ENCODE assay signal across 25 cellular contexts in genomic region chr7:149397470-149397869, GRCh38.
DNase-seq lines count a peak whose midpoint lies in the region; ATAC-seq and TF ChIP-seq lines count a peak whose summit lies in the region.
"Had no signal": no experiment of that assay in that cellular context is flagged by ENCODE, and none has a peak within 500 bp of the region (broad histone marks: within the 10 kb centered on the region; RNA-seq: fewer than 3 reads in every experiment).

No MANE protein-coding gene starts in this region.

- no peak for TF ChIP-seq CTCF in endothelial cell (IDR thresholded peaks at IDR 0.05; ENCODE audit: unreplicated experiment)
- TF ChIP-seq CTCF in nephron progenitor cell (IDR thresholded peaks at IDR 0.05), result no peak

- H3K9me3 Mint-ChIP-seq in endothelial cell (ENCODE audit: unreplicated experiment) (no peaks in the 10 kb centered on the region), nephron progenitor cell (peaks cover 11% of the 10 kb centered on the region)
- H3K9me3 Mint-ChIP-seq: CD4-positive, alpha-beta T cell had no signal

- H2BK15ac ChIP-seq in neuronal stem cell (ENCODE audit: low read length), result no peak overlapping the region

- no peak overlapping the region for H2BK5ac ChIP-seq in neuronal stem cell (ENCODE audit: low read length)

- H3K36me3 ChIP-seq in neuronal stem cell (replicated peaks in 1 of 2; ENCODE audit: control insufficient read depth in 2 of 2, insufficient read depth in 2 of 2, low read length in 2 of 2), result no peaks in the 10 kb centered on the region
- H3K36me3 ChIP-seq: BLaER1 treated with 17β-estradiol and CSF1 and Interleukin-3, amounts not matched to agents 10 nM and 100 nM had no signal

- H3K36me3 Mint-ChIP-seq in endothelial cell (ENCODE audit: low read depth, unreplicated experiment) (peaks cover 3% of the 10 kb centered on the region), nephron progenitor cell (ENCODE audit: low read depth) (no peaks in the 10 kb centered on the region)
- H3K36me3 Mint-ChIP-seq: CD8-positive, alpha-beta T cell had no signal

- peak overlapping the region; percentile 28 for H2AFZ ChIP-seq in neuronal stem cell (ENCODE audit: low read length)

- H3K4ac ChIP-seq in neuronal stem cell (ENCODE audit: low read length), result no peak overlapping the region

- H2AK5ac ChIP-seq in neuronal stem cell (ENCODE audit: low read depth, low read length), result no peak overlapping the region

- DNase-seq in Right ventricle myocardium inferior (ENCODE audit: missing footprints) (peak; percentile 68), left cardiac atrium (no peak), endothelial cell (ENCODE audit: low spot score) (peak; percentile 7), nephron progenitor cell (no peak), neuronal stem cell (ENCODE audit: low spot score) (no peak), SHP77 treated with DMSO at 0.1 percent for 48 hours (lab: John Stamatoyannopoulos, UW) (no peak), DMS 273 treated with DMSO at 0.1 percent for 48 hours (lab: John Stamatoyannopoulos, UW) (no peak)
- DNase-seq: AML-193; Caco-2; Calu3; CD4-positive, alpha-beta T cell; CD8-positive, alpha-beta T cell; DMS153; DMS53; DMS79; DND-41; EL; GDM1 had no signal

- H3K27me3 ChIP-seq in neuronal stem cell (ENCODE audit: control insufficient read depth in 3 of 3, insufficient read depth in 3 of 3, low read depth in 1 of 3, low read length in 3 of 3), result peaks cover 0 to 7% (median 0%) of the 10 kb centered on the region in 3 experiments
- H3K27me3 ChIP-seq: BLaER1 treated with 17β-estradiol and CSF1 and Interleukin-3, amounts not matched to agents 10 nM and 100 nM had no signal

- no peak overlapping the region for H3K27ac ChIP-seq in neuronal stem cell (replicated peaks; ENCODE audit: low read length)
- H3K27ac ChIP-seq: 22Rv1; A549; BLaER1 treated with 17β-estradiol and CSF1 and Interleukin-3, amounts not matched to agents 10 nM and 100 nM; C4-2B had no signal

- no peak overlapping the region for H2BK12ac ChIP-seq in neuronal stem cell (ENCODE audit: low read length)

- H2BK120ac ChIP-seq in neuronal stem cell (ENCODE audit: low read depth, low read length), result no peak overlapping the region

- ATAC-seq in Right ventricle myocardium inferior (no peak), left cardiac atrium (no peak), GM21390 (IDR thresholded peaks at IDR 0.05; ENCODE audit: unreplicated experiment) (no peak)
- ATAC-seq: CD8-positive, alpha-beta T cell; GM12878 had no signal

- H3K9me3 ChIP-seq in neuronal stem cell (replicated peaks in 1 of 2; ENCODE audit: control insufficient read depth in 2 of 2, insufficient read depth in 1 of 2, low read depth in 1 of 2, low read length in 2 of 2), result no peaks in the 10 kb centered on the region
- H3K9me3 ChIP-seq: Caco-2 had no signal

- no peak overlapping the region for H3K23ac ChIP-seq in neuronal stem cell (ENCODE audit: low read depth, low read length, poor library complexity)

- H3K4me2 ChIP-seq in neuronal stem cell (ENCODE audit: insufficient read depth, low read length, poor library complexity, severe bottlenecking), result no peak overlapping the region
- H3K4me2 ChIP-seq: A549; BLaER1 treated with 17β-estradiol and CSF1 and Interleukin-3, amounts not matched to agents 10 nM and 100 nM had no signal

- H3K9ac ChIP-seq in neuronal stem cell (ENCODE audit: low read depth, low read length, poor library complexity), result no peak overlapping the region
- H3K9ac ChIP-seq: BLaER1 treated with 17β-estradiol and CSF1 and Interleukin-3, amounts not matched to agents 10 nM and 100 nM had no signal

- H3K18ac ChIP-seq in neuronal stem cell (ENCODE audit: low read length), result no peak overlapping the region

- H3K4me3 Mint-ChIP-seq in endothelial cell (ENCODE audit: unreplicated experiment) (no peak overlapping the region), nephron progenitor cell (no peak overlapping the region)
- H3K4me3 Mint-ChIP-seq: B cell; CD4-positive, alpha-beta T cell; CD8-positive, alpha-beta T cell had no signal

- H3K4me1 ChIP-seq in neuronal stem cell (ENCODE audit: control insufficient read depth in 2 of 2, insufficient read depth in 1 of 2, low read depth in 1 of 2, low read length in 2 of 2), result no peaks in the 10 kb centered on the region
- H3K4me1 ChIP-seq: A549; BLaER1 treated with 17β-estradiol and CSF1 and Interleukin-3, amounts not matched to agents 10 nM and 100 nM; Caco-2 had no signal

- no peak overlapping the region for H4K91ac ChIP-seq in neuronal stem cell (ENCODE audit: low read depth, low read length, poor library complexity)

- no peak overlapping the region for H4K8ac ChIP-seq in neuronal stem cell (ENCODE audit: low read depth, low read length)

- H3K79me1 ChIP-seq in neuronal stem cell (ENCODE audit: low read depth, low read length), result no peaks in the 10 kb centered on the region

- no peak overlapping the region for H3K4me3 ChIP-seq in neuronal stem cell (ENCODE audit: low read length in 2 of 2)
- H3K4me3 ChIP-seq: A549; BLaER1 treated with 17β-estradiol and CSF1 and Interleukin-3, amounts not matched to agents 10 nM and 100 nM; GM12878 had no signal

- H3K27ac Mint-ChIP-seq in endothelial cell (ENCODE audit: unreplicated experiment) (no peak overlapping the region), nephron progenitor cell (peak overlapping the region; percentile 78)
- H3K27ac Mint-ChIP-seq: B cell; CD4-positive, alpha-beta T cell; CD8-positive, alpha-beta T cell had no signal

- H3K4me1 Mint-ChIP-seq in endothelial cell (ENCODE audit: unreplicated experiment) (peaks cover 22% of the 10 kb centered on the region), nephron progenitor cell (peaks cover 11% of the 10 kb centered on the region)
- H3K4me1 Mint-ChIP-seq: B cell had no signal

- no CpG with 5 or more reads among the region's 7 CpGs for WGBS in neuronal stem cell (ENCODE audit: extremely low coverage in 2 of 2, insufficient read length in 2 of 2, insufficient replicate concordance in 1 of 2), 2 donors

- H3K27me3 Mint-ChIP-seq in endothelial cell (ENCODE audit: unreplicated experiment) (peaks cover 4% of the 10 kb centered on the region), nephron progenitor cell (ENCODE audit: low read depth, poor library complexity) (peaks cover 16% of the 10 kb centered on the region)

- peak overlapping the region; percentile 75 for H3K14ac ChIP-seq in neuronal stem cell (ENCODE audit: low read length)

- intact Hi-C loops in Right ventricle myocardium inferior (cut with DNase I) (no loop called here), left cardiac atrium (cut with DNase I) (no loop called here)

Comparison
In these comparisons a context has a peak if more than half of its experiments do, and no peak if none do; other contexts are left out.
1. DNase-seq: peak in Right ventricle myocardium inferior (single experiment) and endothelial cell (single experiment); none in left cardiac atrium (single experiment), nephron progenitor cell (single experiment), neuronal stem cell (single experiment), SHP77 treated with DMSO at 0.1 percent for 48 hours (single experiment) and DMS 273 treated with DMSO at 0.1 percent for 48 hours (single experiment).